19 cellular contexts compared by ENCODE assay signal in genomic region chr11:9150944-9151343, GRCh38. TPM values are rescaled to one million over a fixed set of nuclear protein-coding genes. Genes with fewer than 3 reads are reported as not detected.
DNase-seq lines count a peak whose midpoint lies in the region; ATAC-seq, FAIRE-seq and TF ChIP-seq lines count a peak whose summit lies in the region.
"Had no signal": no experiment of that assay in that cellular context is flagged by ENCODE, and none has a peak within 500 bp of the region (broad histone marks: within the 10 kb centered on the region; RNA-seq: fewer than 3 reads in every experiment).

No MANE protein-coding gene starts in this region.

- H3K79me2 ChIP-seq in osteoblast (ENCODE audit: insufficient read depth, low read length): peaks cover 17% of the 10 kb centered on the region

- no peaks in the 10 kb centered on the region for H3K9me3 ChIP-seq in SJSA1 (replicated peaks)
- no peaks in the 10 kb centered on the region for H3K9me3 ChIP-seq in osteoblast (ENCODE audit: low read depth, low read length)

- no peaks in the 10 kb centered on the region for H4K20me1 ChIP-seq in osteoblast (ENCODE audit: insufficient read depth, low read length)

- H3K27ac ChIP-seq in SJSA1: peak overlapping the region; percentile 42; the same call in 1 of the 2 replicates
- peak overlapping the region; percentile 59 for H3K27ac ChIP-seq in epithelial cell of prostate
- peak overlapping the region; percentile 89 for H3K27ac ChIP-seq in osteoblast (ENCODE audit: low read depth, low read length)

- peak overlapping the region; percentile 43 for H3K4me2 ChIP-seq in osteoblast (ENCODE audit: insufficient read depth, low read length)

- TF ChIP-seq CTCF in osteoblast (IDR thresholded peaks at IDR 0.05; ENCODE audit: extremely low read depth, low read depth, low read length) (no peak), D721Med (IDR thresholded peaks at IDR 0.05; ENCODE audit: insufficient read depth, missing control alignments) (no peak)

- H2AFZ ChIP-seq in osteoblast (ENCODE audit: low read length): no peak overlapping the region

- peak; percentile 16 for DNase-seq in HCEC 1CT
- DNase-seq in SJSA1 (ENCODE audit: low read depth in 1 of 2, low spot score in 2 of 2): no peak
- DNase-seq in epithelial cell of prostate (ENCODE audit: low read depth, low spot score): no peak
- DNase-seq in osteoblast (ENCODE audit: insufficient read length, low spot score, missing footprints): no peak
- no peak for DNase-seq in DMS53 treated with DMSO at 0.1 percent for 48 hours (lab: John Stamatoyannopoulos, UW; ENCODE audit: unreplicated experiment)
- no peak for DNase-seq in D721Med (ENCODE audit: insufficient read length, low spot score)
- no peak for DNase-seq in glomerular visceral epithelial cell (ENCODE audit: extremely low spot score)
- DNase-seq: ACHN; CD4-positive, alpha-beta T cell; H9; NCI-H1048; NCI-H1694; NCI-H2107; NCI-H774; Right ventricle myocardium superior had no signal

- no peak for FAIRE-seq in D721Med (lab: Jason Lieb, UNC)

- H3K4me3 ChIP-seq in SJSA1 (no peak overlapping the region), osteoblast (ENCODE audit: insufficient read depth, low read length) (no peak overlapping the region)

- H3K4me1 ChIP-seq in SJSA1 (replicated peaks) (peaks cover 15% of the 10 kb centered on the region), osteoblast (ENCODE audit: insufficient read depth, low read length) (peaks cover 22% of the 10 kb centered on the region)

- H3K27me3 ChIP-seq in SJSA1 (replicated peaks) (no peaks in the 10 kb centered on the region), osteoblast (ENCODE audit: insufficient read depth, low read length) (no peaks in the 10 kb centered on the region)

- H3K36me3 ChIP-seq in SJSA1: peaks cover 33% of the 10 kb centered on the region
- H3K36me3 ChIP-seq in osteoblast (ENCODE audit: insufficient read depth, low read length): peaks cover 65% of the 10 kb centered on the region

- ATAC-seq in HG02885 (IDR thresholded peaks at IDR 0.05; ENCODE audit: poor library complexity, unreplicated experiment): no peak
- ATAC-seq: Panc1, SK-N-SH treated with all-trans-retinoic acid at 6 μM for 48 hours had no signal

RNA-seq across cellular contexts. Expression of gene SCUBE2, which starts 59.5 kb away (rescaled TPM):
- total RNA-seq in SJSA1 (2014; rRNA removed; shearing (Covaris generic)): not detected in 2 replicates
- total RNA-seq in osteoblast: 1.8 and 2.7 TPM in 2 replicates
- total RNA-seq: NCI-H460 had no signal
